1 cellular context compared by ENCODE assay signal in the genomic region with DNA sequence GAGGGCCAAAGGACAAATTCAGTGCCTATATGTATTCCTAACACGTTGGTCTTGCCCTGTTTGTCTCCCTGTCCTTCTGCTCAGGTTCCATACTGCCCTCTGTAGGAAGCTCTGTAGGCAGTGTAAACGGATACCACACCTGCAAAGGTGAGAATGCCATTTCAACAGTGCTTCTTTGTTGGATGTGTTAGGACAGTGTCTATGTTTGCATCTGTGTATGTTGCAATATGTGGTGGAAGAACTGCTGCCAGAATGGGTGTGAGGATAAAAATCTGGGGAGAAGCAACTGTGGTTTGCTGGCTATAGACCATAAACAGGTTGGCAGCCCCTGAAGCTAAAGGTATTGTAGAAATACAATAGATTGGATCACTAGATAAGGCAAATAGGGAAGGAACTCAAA.
TF ChIP-seq lines count a peak whose summit lies in the region.

No MANE protein-coding gene starts in this region.

TF ChIP-seq in HepG2, 621 proteins besides CTCF, POLR2A, EP300 and RAD21 (continued from another document):
- TF ChIP-seq SALL2 (CRISPR knock-in tag; IDR thresholded peaks at IDR 0.05) (0 out of 2 replicates have a peak, but pooled peaks have one; percentile 49), NFE2 (CRISPR knock-in tag; IDR thresholded peaks at IDR 0.05) (no peak), HOXA5 (CRISPR knock-in tag; IDR thresholded peaks at IDR 0.05) (0 out of 2 replicates have a peak, but pooled peaks have one; percentile 30), LCORL (IDR thresholded peaks at IDR 0.05) (no peak), LCORL (CRISPR knock-in tag; IDR thresholded peaks at IDR 0.05) (0 out of 2 replicates have a peak, but pooled peaks have one; percentile 19), KLF16 (CRISPR knock-in tag; IDR thresholded peaks at IDR 0.05) (no peak), ZNF367 (CRISPR knock-in tag; IDR thresholded peaks at IDR 0.05; ENCODE audit: borderline replicate concordance) (no peak), ERF (CRISPR knock-in tag; IDR thresholded peaks at IDR 0.05) (0 out of 2 replicates have a peak, but pooled peaks have one; percentile 33), TARDBP (CRISPR knock-in tag; IDR thresholded peaks at IDR 0.05) (0 out of 2 replicates have a peak, but pooled peaks have one; percentile 18), TSC22D2 (CRISPR knock-in tag; IDR thresholded peaks at IDR 0.05; ENCODE audit: borderline replicate concordance) (0 out of 2 replicates have a peak, but pooled peaks have one; percentile 62), NCOA2 (CRISPR knock-in tag; IDR thresholded peaks at IDR 0.05) (0 out of 2 replicates have a peak, but pooled peaks have one; percentile 43), ZEB1 (IDR thresholded peaks at IDR 0.05; ENCODE audit: insufficient replicate concordance, low read depth) (peak; percentile 99), NONO (IDR thresholded peaks at IDR 0.05) (no peak), NONO (CRISPR knock-in tag; conservative IDR thresholded peaks at IDR 0.05) (0 out of 2 replicates have a peak, but pooled peaks have one; percentile 36), THAP11 (CRISPR knock-in tag; IDR thresholded peaks at IDR 0.05) (peak; percentile 42; the same call in 1 of the 2 replicates), NR2F6 (IDR thresholded peaks at IDR 0.05) (no peak), NR2F6 (CRISPR knock-in tag; IDR thresholded peaks at IDR 0.05) (peak; percentile 58; the same call in 1 of the 2 replicates), SOX6 (IDR thresholded peaks at IDR 0.05) (no peak), SOX6 (CRISPR knock-in tag; IDR thresholded peaks at IDR 0.05) (peak; percentile 77)
- TF ChIP-seq, protein P1, sequence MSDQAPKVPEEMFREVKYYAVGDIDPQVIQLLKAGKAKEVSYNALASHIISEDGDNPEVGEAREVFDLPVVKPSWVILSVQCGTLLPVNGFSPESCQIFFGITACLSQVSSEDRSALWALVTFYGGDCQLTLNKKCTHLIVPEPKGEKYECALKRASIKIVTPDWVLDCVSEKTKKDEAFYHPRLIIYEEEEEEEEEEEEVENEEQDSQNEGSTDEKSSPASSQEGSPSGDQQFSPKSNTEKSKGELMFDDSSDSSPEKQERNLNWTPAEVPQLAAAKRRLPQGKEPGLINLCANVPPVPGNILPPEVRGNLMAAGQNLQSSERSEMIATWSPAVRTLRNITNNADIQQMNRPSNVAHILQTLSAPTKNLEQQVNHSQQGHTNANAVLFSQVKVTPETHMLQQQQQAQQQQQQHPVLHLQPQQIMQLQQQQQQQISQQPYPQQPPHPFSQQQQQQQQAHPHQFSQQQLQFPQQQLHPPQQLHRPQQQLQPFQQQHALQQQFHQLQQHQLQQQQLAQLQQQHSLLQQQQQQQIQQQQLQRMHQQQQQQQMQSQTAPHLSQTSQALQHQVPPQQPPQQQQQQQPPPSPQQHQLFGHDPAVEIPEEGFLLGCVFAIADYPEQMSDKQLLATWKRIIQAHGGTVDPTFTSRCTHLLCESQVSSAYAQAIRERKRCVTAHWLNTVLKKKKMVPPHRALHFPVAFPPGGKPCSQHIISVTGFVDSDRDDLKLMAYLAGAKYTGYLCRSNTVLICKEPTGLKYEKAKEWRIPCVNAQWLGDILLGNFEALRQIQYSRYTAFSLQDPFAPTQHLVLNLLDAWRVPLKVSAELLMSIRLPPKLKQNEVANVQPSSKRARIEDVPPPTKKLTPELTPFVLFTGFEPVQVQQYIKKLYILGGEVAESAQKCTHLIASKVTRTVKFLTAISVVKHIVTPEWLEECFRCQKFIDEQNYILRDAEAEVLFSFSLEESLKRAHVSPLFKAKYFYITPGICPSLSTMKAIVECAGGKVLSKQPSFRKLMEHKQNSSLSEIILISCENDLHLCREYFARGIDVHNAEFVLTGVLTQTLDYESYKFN (CRISPR knock-in tag; conservative IDR thresholded peaks at IDR 0.05): 0 out of 2 replicates have a peak, but pooled peaks have one; percentile 18
TF ChIP-seq in HepG2: peak in this region for 71.
